29 cellular contexts compared by ENCODE assay signal in the genomic region with DNA sequence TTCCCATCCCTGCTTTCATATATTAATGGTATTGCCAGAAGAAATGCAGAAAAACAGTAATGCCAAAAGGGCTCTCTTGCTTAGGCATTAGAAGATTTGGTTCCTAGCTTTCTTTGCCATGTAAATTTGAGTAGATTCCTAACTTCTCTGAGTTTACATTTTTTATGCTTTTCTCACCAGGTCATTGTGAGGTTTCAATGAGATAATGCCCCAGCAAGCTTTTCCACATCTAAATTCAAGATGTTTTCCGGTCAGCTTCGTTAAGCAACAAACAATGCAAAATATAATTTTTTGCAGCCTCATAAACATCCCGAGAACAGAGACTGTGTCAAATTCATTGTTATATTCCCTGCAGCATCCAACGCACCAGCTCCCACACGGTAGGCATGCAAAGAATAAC. TPM values are rescaled to one million over a fixed set of nuclear protein-coding genes. Genes with fewer than 3 reads are reported as not detected.
"Had no signal": no experiment of that assay in that cellular context is flagged by ENCODE, and none has a peak within 500 bp of the region (broad histone marks: within the 10 kb centered on the region; RNA-seq: fewer than 3 reads in every experiment).

No MANE protein-coding gene starts in this region.

- FAIRE-seq: bronchial epithelial cell had no signal

- H3K27ac ChIP-seq: ascending aorta, body of pancreas had no signal

- H3K27ac Mint-ChIP-seq: activated CD4-positive, alpha-beta T cell treated with anti-CD3 and anti-CD28 coated beads, Interleukin-2, amount 10 ng/mL, durations not matched to agents 24 days and 14 days; activated CD8-positive, alpha-beta memory T cell treated with anti-CD3 and anti-CD28 coated beads, Interleukin-2, amount 10 ng/mL, durations not matched to agents 7 days and 5 days; activated naive CD4-positive, alpha-beta T cell treated with anti-CD3 and anti-CD28 coated beads, Interleukin-2, amount 50 U/mL, for 72 hours; activated naive CD8-positive, alpha-beta T cell treated with anti-CD3 and anti-CD28 coated beads, Interleukin-2, amount 50 U/mL, for 24 hours; activated T-cell treated with anti-CD3 and anti-CD28 coated beads, Interleukin-2, amount 50 U/mL, for 24 hours; activated T-helper 1 cell treated with anti-CD3 and anti-CD28 coated beads, Interleukin-12 subunit alpha, Interleukin-12 subunit beta, Interleukin-2, Interleukin-4 antibody, amounts not matched to agents 30 ng/mL and 10 ng/mL and 1 ng/mL, durations not matched to agents 14 hours and 24 hours and 36 hours; WTC11 had no signal

- DNase-seq: activated CD4-positive, alpha-beta T cell treated with anti-CD3 and anti-CD28 coated beads for 1 hour; activated CD4-positive, alpha-beta T cell treated with anti-CD3 and anti-CD28 coated beads, Interleukin-2, amount 10 ng/mL, durations not matched to agents 24 days and 14 days; activated CD4-positive, alpha-beta T cell treated with anti-CD3 and anti-CD28 coated beads, Interleukin-2, amount 50 U/mL, for 48 hours; activated CD8-positive, alpha-beta memory T cell treated with anti-CD3 and anti-CD28 coated beads, Interleukin-2, amount 10 ng/mL, durations not matched to agents 7 days and 5 days; activated effector memory CD4-positive, alpha-beta T cell treated with Interleukin-2 at 50 U/mL for 16 hours; activated naive CD4-positive, alpha-beta T cell; activated naive CD8-positive, alpha-beta T cell treated with anti-CD3 and anti-CD28 coated beads, Interleukin-2, amount 50 U/mL, for 24 hours; activated T-cell treated with anti-CD3 and anti-CD28 coated beads, Interleukin-2, amount 50 U/mL, for 24 hours; amniotic stem cell; body of pancreas; central memory CD4-positive, alpha-beta T cell; NCI-H1092 treated with DMSO at 0.1 percent for 48 hours; NCI-H1417 treated with DMSO at 0.1 percent for 48 hours; NCI-H1694; NCI-H2029; NCI-H2107; NCI-H2171 treated with DMSO at 0.1 percent for 48 hours; NCI-H226; NCI-H510A; NCI-H526 treated with DMSO at 0.1 percent for 48 hours; SIG-M5 had no signal

- H3K36me3 ChIP-seq: ascending aorta had no signal

- H3K9me3 Mint-ChIP-seq: activated CD4-positive, alpha-beta T cell treated with anti-CD3 and anti-CD28 coated beads, Interleukin-2, amount 10 ng/mL, durations not matched to agents 24 days and 14 days; activated naive CD8-positive, alpha-beta T cell treated with anti-CD3 and anti-CD28 coated beads, Interleukin-2, amount 50 U/mL, for 24 hours; activated T-cell treated with anti-CD3 and anti-CD28 coated beads, Interleukin-2, amount 50 U/mL, for 24 hours; activated T-helper 1 cell treated with anti-CD3 and anti-CD28 coated beads, Interleukin-12 subunit alpha, Interleukin-12 subunit beta, Interleukin-2, Interleukin-4 antibody, amounts not matched to agents 30 ng/mL and 10 ng/mL and 1 ng/mL, durations not matched to agents 14 hours and 24 hours and 36 hours; WTC11 had no signal

- H3K36me3 Mint-ChIP-seq: activated CD8-positive, alpha-beta memory T cell treated with anti-CD3 and anti-CD28 coated beads, Interleukin-2, amount 10 ng/mL, durations not matched to agents 7 days and 5 days; activated naive CD4-positive, alpha-beta T cell treated with anti-CD3 and anti-CD28 coated beads, Interleukin-2, amount 50 U/mL, for 72 hours; WTC11 had no signal

- H3K4me3 ChIP-seq: ascending aorta, body of pancreas had no signal

- H3K27me3 Mint-ChIP-seq: activated CD4-positive, alpha-beta T cell treated with anti-CD3 and anti-CD28 coated beads, Interleukin-2, amount 10 ng/mL, durations not matched to agents 24 days and 14 days; activated CD8-positive, alpha-beta memory T cell treated with anti-CD3 and anti-CD28 coated beads, Interleukin-2, amount 10 ng/mL, durations not matched to agents 7 days and 5 days; activated naive CD8-positive, alpha-beta T cell treated with anti-CD3 and anti-CD28 coated beads, Interleukin-2, amount 50 U/mL, for 24 hours; activated T-cell treated with anti-CD3 and anti-CD28 coated beads, Interleukin-2, amount 50 U/mL, for 24 hours had no signal

- H3K27me3 ChIP-seq: ascending aorta, body of pancreas had no signal

- H3K4me1 Mint-ChIP-seq: activated CD4-positive, alpha-beta T cell treated with anti-CD3 and anti-CD28 coated beads, Interleukin-2, amount 10 ng/mL, durations not matched to agents 24 days and 14 days; activated CD8-positive, alpha-beta memory T cell treated with anti-CD3 and anti-CD28 coated beads, Interleukin-2, amount 10 ng/mL, durations not matched to agents 7 days and 5 days; activated naive CD8-positive, alpha-beta T cell treated with anti-CD3 and anti-CD28 coated beads, Interleukin-2, amount 50 U/mL, for 24 hours had no signal

- ATAC-seq: activated CD8-positive, alpha-beta memory T cell treated with anti-CD3 and anti-CD28 coated beads, Interleukin-2, amount 10 ng/mL, durations not matched to agents 7 days and 5 days; activated naive CD4-positive, alpha-beta T cell treated with anti-CD3 and anti-CD28 coated beads, Interleukin-2, amount 50 U/mL, for 72 hours; activated naive CD8-positive, alpha-beta T cell treated with anti-CD3 and anti-CD28 coated beads, Interleukin-2, amount 50 U/mL, for 24 hours; body of pancreas; WTC11 had no signal

- H3K4me1 ChIP-seq: ascending aorta, body of pancreas had no signal

- H3K4me3 Mint-ChIP-seq: activated CD4-positive, alpha-beta T cell treated with anti-CD3 and anti-CD28 coated beads, Interleukin-2, amount 10 ng/mL, durations not matched to agents 24 days and 14 days; activated CD8-positive, alpha-beta memory T cell treated with anti-CD3 and anti-CD28 coated beads, Interleukin-2, amount 10 ng/mL, durations not matched to agents 7 days and 5 days; activated naive CD8-positive, alpha-beta T cell treated with anti-CD3 and anti-CD28 coated beads, Interleukin-2, amount 50 U/mL, for 24 hours; activated T-cell treated with anti-CD3 and anti-CD28 coated beads, Interleukin-2, amount 50 U/mL, for 24 hours; activated T-helper 1 cell treated with anti-CD3 and anti-CD28 coated beads, Interleukin-12 subunit alpha, Interleukin-12 subunit beta, Interleukin-2, Interleukin-4 antibody, amounts not matched to agents 30 ng/mL and 10 ng/mL and 1 ng/mL, durations not matched to agents 14 hours and 24 hours and 36 hours; WTC11 had no signal

RNA-seq across cellular contexts. Expression of gene NCKAP5, which starts 44.9 kb away (rescaled TPM):
- total RNA-seq: activated CD4-positive, alpha-beta T cell treated with anti-CD3 and anti-CD28 coated beads, Interleukin-2, amount 10 ng/mL, durations not matched to agents 24 days and 14 days; activated CD8-positive, alpha-beta memory T cell treated with anti-CD3 and anti-CD28 coated beads, Interleukin-2, amount 10 ng/mL, durations not matched to agents 7 days and 5 days; activated naive CD4-positive, alpha-beta T cell treated with anti-CD3 and anti-CD28 coated beads, Interleukin-2, amount 50 U/mL, for 72 hours; activated T-helper 1 cell treated with anti-CD3 and anti-CD28 coated beads, Interleukin-12 subunit alpha, Interleukin-12 subunit beta, Interleukin-2, Interleukin-4 antibody, amounts not matched to agents 30 ng/mL and 10 ng/mL and 1 ng/mL, durations not matched to agents 14 hours and 24 hours and 36 hours; MCF 10A; OCI-LY7; T-helper 1 cell treated with Interleukin-12 subunit alpha and Interleukin-12 subunit beta and Interleukin-4 antibody, amounts not matched to agents 30 ng/mL and 1 ng/mL, for 36 hours had no signal
